7 cellular contexts compared by ENCODE assay signal in genomic region chr2:162123806-162124758, GRCh38. TPM values are rescaled to one million over a fixed set of nuclear protein-coding genes. Genes with fewer than 3 reads are reported as not detected.
DNase-seq lines count a peak whose midpoint lies in the region; ATAC-seq, FAIRE-seq and TF ChIP-seq lines count a peak whose summit lies in the region.

No MANE protein-coding gene starts in this region.

- H3K36me3 ChIP-seq in K562 (ENCODE audit: control insufficient read depth, insufficient read depth, low read length), result no peaks in the 10 kb centered on the region
- no peaks in the 10 kb centered on the region for H3K36me3 ChIP-seq in thyroid gland

- TF ChIP-seq EP300 in K562 (IDR thresholded peaks at IDR 0.05; ENCODE audit: low read length), result no peak

- 2% methylated on average over 9 of the region's 9 CpGs for WGBS in K562 (ENCODE audit: insufficient coverage, low coverage, missing lambda C conversion rate)
- WGBS in thyroid gland, 2 donors, result 29 to 31% methylated on average over 8 to 9 of the region's 9 CpGs

- intact Hi-C loops in K562 (cut with micrococcal nuclease) (loop anchor here (1.0 to 10.0 kb wide), 5 partner anchors 117 to 902 kb away; no protein-coding TSS in a partner anchor), thyroid gland (cut with DNase I) (no loop called here)

- H3K27ac ChIP-seq in K562 (ENCODE audit: extremely low read depth, low read depth, low read length), result no peak overlapping the region
- no peak overlapping the region for H3K27ac ChIP-seq in thyroid gland

- H3K9me1 ChIP-seq in K562 (ENCODE audit: control insufficient read depth, insufficient read depth, low read length), result no peaks in the 10 kb centered on the region

- H3K4me3 ChIP-seq in K562 (no peak overlapping the region), thyroid gland (replicated peaks in 1 of 3) (no peak overlapping the region)

- H3K27ac Mint-ChIP-seq in immature natural killer cell, result no peak overlapping the region

- DNase-seq in GM10266 (ENCODE audit: extremely low spot score) (peak; percentile 21), NCI-H226 (peak; percentile 31), K562 (ENCODE audit: extremely low read depth in 1 of 4, low spot score in 3 of 4) (peak; percentile 44 to 67 (median 54)), immature natural killer cell (peak; percentile 34 to 56 (median 40)), thyroid gland (no peak), HPDE6-E6E7 (ENCODE audit: extremely low spot score) (no peak)

- TF ChIP-seq POLR2A in K562 (conservative IDR thresholded peaks at IDR 0.05), result no peak
- TF ChIP-seq POLR2A in thyroid gland (IDR thresholded peaks at IDR 0.05), result no peak

- H3K4me2 ChIP-seq in K562 (ENCODE audit: insufficient read depth, low read length), result no peak overlapping the region

- POLR2A ChIA-PET in K562 (lab: Yijun Ruan, JAX), result no interaction called here

- H3K9ac ChIP-seq in K562 (ENCODE audit: insufficient read depth in 1 of 2, low read depth in 2 of 2, low read length in 2 of 2), result no peak overlapping the region

- no TSS peak for BruUV-seq in K562 (replicated peaks; lab: Mats Ljungman, UMichigan)

- CTCF ChIA-PET in K562 (lab: Yijun Ruan, JAX; ENCODE audit: low intra/inter-chr PET ratio), result interaction anchor here (0.5 to 2.0 kb wide), 4 partner anchors 43 to 901 kb away, joined by 3 to 10 read pairs (median 4); no protein-coding TSS in a partner anchor

- peak; percentile 26 for ATAC-seq in HG02884 (IDR thresholded peaks at IDR 0.05; ENCODE audit: unreplicated experiment)
- ATAC-seq in K562, result peak; percentile 83

- in situ Hi-C loops in K562 (cut with MboI), result no loop called here

- no peaks in the 10 kb centered on the region for H4K20me1 ChIP-seq in K562 (replicated peaks; ENCODE audit: control insufficient read depth, insufficient read depth, low read length)

- no peak overlapping the region for H3K4me3 Mint-ChIP-seq in immature natural killer cell

- H3K9me3 ChIP-seq in K562 (replicated peaks; ENCODE audit: control insufficient read depth, insufficient read depth, low read depth, low read length) (no peaks in the 10 kb centered on the region), thyroid gland (no peaks in the 10 kb centered on the region)

- peak; percentile 62 to 80 for TF ChIP-seq RAD21 in K562 (CRISPR knock-in tag; conservative IDR thresholded peaks at IDR 0.05 in 1 of 2, IDR thresholded peaks at IDR 0.05 in 1 of 2)

- H3K4me1 ChIP-seq in K562 (replicated peaks in 1 of 2; ENCODE audit: control insufficient read depth in 2 of 2, insufficient read depth in 2 of 2, low read length in 2 of 2), result no peaks in the 10 kb centered on the region
- H3K4me1 ChIP-seq in thyroid gland, result peaks cover 0 to under 1% of the 10 kb centered on the region in 2 donors

- no peaks in the 10 kb centered on the region for H3K79me2 ChIP-seq in K562 (ENCODE audit: control insufficient read depth, insufficient read depth, low read length)

- H3K27me3 Mint-ChIP-seq in immature natural killer cell (ENCODE audit: low read depth in 3 of 3), result no peaks in the 10 kb centered on the region

- peak; percentile 87 for FAIRE-seq in K562 (lab: Jason Lieb, UNC)

- no peaks in the 10 kb centered on the region for H3K4me1 Mint-ChIP-seq in immature natural killer cell

- H3K36me3 Mint-ChIP-seq in immature natural killer cell, result no peaks in the 10 kb centered on the region

- H2AFZ ChIP-seq in K562 (ENCODE audit: low read depth, low read length), result no peak overlapping the region

- H3K9me3 Mint-ChIP-seq in immature natural killer cell, result no peaks in the 10 kb centered on the region

- H3K27me3 ChIP-seq in K562 (ENCODE audit: control insufficient read depth in 2 of 2, insufficient read depth in 2 of 2, low read length in 2 of 2) (no peaks in the 10 kb centered on the region), thyroid gland (no peaks in the 10 kb centered on the region)

- TF ChIP-seq CTCF in GM10266 (IDR thresholded peaks at IDR 0.05; ENCODE audit: control insufficient read depth, insufficient read depth, low read depth, missing control alignments) (peak; percentile 72), K562 (IDR thresholded peaks at IDR 0.05 in 2 of 3, conservative IDR thresholded peaks at IDR 0.05 in 1 of 3; ENCODE audit: insufficient read depth in 2 of 3, low read depth in 1 of 3, low read length in 3 of 3) (peak; percentile 29 to 77 (median 42); a peak in 5 of 6 replicates), thyroid gland (IDR thresholded peaks at IDR 0.05) (peak; percentile 30 to 83 (median 76))

TF ChIP-seq in K562, 482 proteins besides CTCF, POLR2A, EP300 and RAD21 (continues in another document):
- TF ChIP-seq E2F3 (CRISPR knock-in tag; IDR thresholded peaks at IDR 0.05), result no peak
- TF ChIP-seq ARID3A (IDR thresholded peaks at IDR 0.05; ENCODE audit: borderline replicate concordance, low read depth, low read length), result peak; percentile 59; the same call in 1 of the 2 replicates
- TF ChIP-seq TCF7 (IDR thresholded peaks at IDR 0.05; ENCODE audit: borderline replicate concordance), result no peak
- no peak for TF ChIP-seq ZNF699 (CRISPR knock-in tag; IDR thresholded peaks at IDR 0.05; ENCODE audit: insufficient replicate concordance)
- TF ChIP-seq ZNF445 (CRISPR knock-in tag; IDR thresholded peaks at IDR 0.05; ENCODE audit: low read depth), result no peak
- TF ChIP-seq SMC3 (conservative IDR thresholded peaks at IDR 0.05; ENCODE audit: insufficient read depth, low read depth, low read length), result peak; percentile 29; the same call in 1 of the 2 replicates
- TF ChIP-seq DEAF1 (CRISPR knock-in tag; IDR thresholded peaks at IDR 0.05), result peak; percentile 37; the same call in 1 of the 2 replicates

RNA-seq across cellular contexts. Expression of gene GCG, which starts 28.0 kb away (rescaled TPM):
- total RNA-seq in K562 (2011; cell fraction: chromatin; rRNA removed; ENCODE audit: low replicate concordance), result not detected in 2 replicates
- not detected in 2 replicates for total RNA-seq in K562 (2011; cell fraction: nucleolus; rRNA removed)
- not detected in 2 replicates for total RNA-seq in K562 (2011; cell fraction: nucleoplasm; rRNA removed)
- total RNA-seq in K562 (2014; rRNA removed), result not detected in 2 replicates
- not detected in 2 replicates for total RNA-seq in K562 (2014; rRNA removed; fragmentation: Illumina TruSeq; extraction: Trizol)
- total RNA-seq in K562 (2015; rRNA removed; fragmentation: Illumina TruSeq; extraction: Trizol), result not detected in 2 replicates
- total RNA-seq in K562 (2021), result 0.29 TPM in 1 of 2 replicates, not detected in the other
- polyA plus RNA-seq in K562 (2011; rRNA removed), result not detected in 2 replicates
- polyA plus RNA-seq in K562 (2011; cell fraction: cytosol; rRNA removed), result not detected in 2 replicates
- polyA plus RNA-seq in K562 (2011; cell fraction: nucleus; rRNA removed), result not detected in 2 replicates
- not detected in 2 replicates for polyA plus RNA-seq in K562 (2012)
- not detected in 2 replicates for polyA plus RNA-seq in K562 (2014; fragmentation: Illumina TruSeq; extraction: Trizol)
- polyA plus RNA-seq in K562 (2014; fragmentation: Nextera tagmentation; extraction: Ambion mirVana), result not detected
- not detected in 2 replicates for polyA plus RNA-seq in K562 (2014; rRNA removed)
- not detected in 2 replicates for polyA minus RNA-seq in K562 (2011; rRNA and poly(A)+ RNA removed)
- not detected in 2 replicates for polyA minus RNA-seq in K562 (2011; cell fraction: cytosol; rRNA and poly(A)+ RNA removed)
- not detected in 2 replicates for polyA minus RNA-seq in K562 (2011; cell fraction: nucleus; rRNA and poly(A)+ RNA removed)
- polyA plus RNA-seq in immature natural killer cell, result not detected
- not detected for total RNA-seq in thyroid gland

RNA-seq across cellular contexts. Expression of gene DPP4, which starts 50.1 kb away (rescaled TPM):
- not detected in 2 replicates for total RNA-seq in K562 (2011; cell fraction: chromatin; rRNA removed; ENCODE audit: low replicate concordance)
- not detected in 2 replicates for total RNA-seq in K562 (2011; cell fraction: nucleolus; rRNA removed)
- total RNA-seq in K562 (2011; cell fraction: nucleoplasm; rRNA removed), result not detected in 2 replicates
- total RNA-seq in K562 (2014; rRNA removed) (not detected in 2 replicates), K562 (2014; rRNA removed; fragmentation: Illumina TruSeq; extraction: Trizol) (not detected in 2 replicates), K562 (2015; rRNA removed; fragmentation: Illumina TruSeq; extraction: Trizol) (not detected in 2 replicates), K562 (2021) (0.11 and 0.18 TPM in 2 replicates), thyroid gland (10 to 100 TPM in 1 of 4 donors, 1 to 10 TPM in 3; 3.0 to 12.7 (median 4.4) TPM)
- polyA plus RNA-seq in K562 (2011; rRNA removed) (not detected in 2 replicates), K562 (2014; fragmentation: Illumina TruSeq; extraction: Trizol) (not detected in 2 replicates), K562 (2014; fragmentation: Nextera tagmentation; extraction: Ambion mirVana) (not detected), K562 (2014; rRNA removed) (not detected in 2 replicates), immature natural killer cell (1 to 10 TPM; 2.5 to 6.0 (median 4.3) TPM)
- not detected in 2 replicates for polyA plus RNA-seq in K562 (2011; cell fraction: cytosol; rRNA removed)
- polyA plus RNA-seq in K562 (2011; cell fraction: nucleus; rRNA removed), result not detected in 2 replicates
- polyA plus RNA-seq in K562 (2012), result not detected in 2 replicates
- not detected in 2 replicates for polyA minus RNA-seq in K562 (2011; rRNA and poly(A)+ RNA removed)
- not detected in 2 replicates for polyA minus RNA-seq in K562 (2011; cell fraction: cytosol; rRNA and poly(A)+ RNA removed)
- polyA minus RNA-seq in K562 (2011; cell fraction: nucleus; rRNA and poly(A)+ RNA removed), result not detected in 2 replicates

Comparison
In these comparisons a context has a peak if more than half of its experiments do, and no peak if none do; other contexts are left out.
1. DNase-seq: peak in GM10266 (single experiment), NCI-H226 (single experiment), K562 (4 of 4) and immature natural killer cell (3 of 3); none in thyroid gland (0 of 2) and HPDE6-E6E7 (single experiment).
2. Peak in every context shown above with its lines, with median percentiles within 50 percentile points of each other: CTCF ChIP-seq.